Comparison of ENCODE assay signal across 19 cellular contexts in the genomic region with DNA sequence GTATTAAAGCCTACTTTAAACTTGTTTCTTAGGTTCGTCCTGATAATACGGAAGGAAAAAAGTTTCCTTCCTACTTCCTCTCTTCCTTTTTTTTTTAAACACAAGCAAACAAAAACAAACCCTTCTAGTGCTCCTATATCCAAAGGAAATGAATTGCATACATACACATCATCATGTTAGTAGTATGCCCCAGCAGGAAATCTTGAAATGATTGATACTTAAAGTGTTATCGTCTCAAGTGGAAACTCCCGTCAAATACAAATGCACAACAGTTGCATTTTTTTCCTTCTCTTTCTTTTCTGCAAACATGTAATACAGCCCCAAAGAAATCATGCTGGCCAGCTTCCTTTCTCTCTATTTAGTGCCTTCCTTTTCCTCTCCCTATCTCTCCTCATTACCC.
"Had no signal": no experiment of that assay in that cellular context is flagged by ENCODE, and none has a peak within 500 bp of the region (broad histone marks: within the 10 kb centered on the region; RNA-seq: fewer than 3 reads in every experiment).

No MANE protein-coding gene starts in this region.

- H3K27me3 ChIP-seq: adrenal gland, sigmoid colon, thyroid gland had no signal

- H3K9me3 ChIP-seq: adrenal gland, sigmoid colon, thyroid gland had no signal

- H3K4me3 Mint-ChIP-seq: activated CD4-positive, alpha-beta T cell treated with anti-CD3 and anti-CD28 coated beads for 36 hours; activated T-helper 1 cell treated with anti-CD3 and anti-CD28 coated beads, Interleukin-12 subunit alpha, Interleukin-12 subunit beta, Interleukin-2, Interleukin-4 antibody, amounts not matched to agents 30 ng/mL and 10 ng/mL and 1 ng/mL, durations not matched to agents 14 hours and 24 hours and 36 hours had no signal

- H3K27me3 Mint-ChIP-seq: activated CD4-positive, alpha-beta T cell treated with anti-CD3 and anti-CD28 coated beads for 36 hours had no signal

- H3K27ac ChIP-seq: parathyroid adenoma, sigmoid colon, thyroid gland had no signal

- H3K4me1 ChIP-seq: parathyroid adenoma, sigmoid colon had no signal

- H3K9ac ChIP-seq: parathyroid adenoma had no signal

- H3K4me3 ChIP-seq: lung, sigmoid colon, thyroid gland had no signal

- H3K9me3 Mint-ChIP-seq: activated T-helper 1 cell treated with anti-CD3 and anti-CD28 coated beads, Interleukin-12 subunit alpha, Interleukin-12 subunit beta, Interleukin-2, Interleukin-4 antibody, amounts not matched to agents 30 ng/mL and 10 ng/mL and 1 ng/mL, durations not matched to agents 14 hours and 24 hours and 36 hours had no signal

- ATAC-seq: activated CD4-positive, alpha-beta T cell treated with anti-CD3 and anti-CD28 coated beads for 36 hours; activated naive CD4-positive, alpha-beta T cell treated with anti-CD3 and anti-CD28 coated beads, Interleukin-2, amount 50 U/mL, for 72 hours; left cardiac atrium had no signal

- H2AFZ ChIP-seq: parathyroid adenoma had no signal

- H3K4me1 Mint-ChIP-seq: activated CD4-positive, alpha-beta T cell treated with anti-CD3 and anti-CD28 coated beads for 36 hours had no signal

- H3K27ac Mint-ChIP-seq: activated CD4-positive, alpha-beta T cell treated with anti-CD3 and anti-CD28 coated beads for 36 hours; activated naive CD4-positive, alpha-beta T cell treated with anti-CD3 and anti-CD28 coated beads, Interleukin-2, amount 50 U/mL, for 72 hours; activated T-helper 1 cell treated with anti-CD3 and anti-CD28 coated beads, Interleukin-12 subunit alpha, Interleukin-12 subunit beta, Interleukin-2, Interleukin-4 antibody, amounts not matched to agents 30 ng/mL and 10 ng/mL and 1 ng/mL, durations not matched to agents 14 hours and 24 hours and 36 hours had no signal

- H3K36me3 ChIP-seq: adrenal gland, sigmoid colon, thyroid gland had no signal

- H3K79me2 ChIP-seq: parathyroid adenoma had no signal

- DNase-seq: activated CD4-positive, alpha-beta T cell treated with anti-CD3 and anti-CD28 coated beads for 36 hours; activated CD4-positive, alpha-beta T cell treated with anti-CD3 and anti-CD28 coated beads, Interleukin-2, amount 50 U/mL, for 48 hours; activated gamma-delta T cell treated with Interleukin-2 at 50 U/mL for 16 hours; activated T-cell treated with anti-CD3 and anti-CD28 coated beads for 4 hours; effector CD8-positive, alpha-beta T cell; foreskin fibroblast; hippocampal formation; left cardiac atrium; midbrain; sigmoid colon; stimulated activated naive CD4-positive, alpha-beta T cell treated with Interleukin-2 at 50 U/mL for 16 hours; SW 1271; T-helper 2 cell; thyroid gland had no signal
